8 cellular contexts compared by ENCODE assay signal in genomic region chr12:8081921-8082577, GRCh38. TPM values are rescaled to one million over a fixed set of nuclear protein-coding genes. Genes with fewer than 3 reads are reported as not detected.
A peak's percentile ranks its signal among the peaks of the same experiment; 100 is the strongest.
DNase-seq lines count a peak whose midpoint lies in the region; ATAC-seq and FAIRE-seq lines count a peak whose summit lies in the region.

TSS of gene NECAP1 (plus strand) at chr12:8082274. CDS start at chr12:8082289, 15 bp downstream.

- H3K27me3 ChIP-seq in endocrine pancreas (ENCODE audit: control insufficient read depth, insufficient read depth, low read length) (no peaks in the 10 kb centered on the region), mesenchymal stem cell (ENCODE audit: control insufficient read depth in 1 of 2, insufficient read depth in 1 of 2, low read length in 2 of 2) (no peaks in the 10 kb centered on the region)

- peak within 1 kb of the TSS; percentile 78 to 84 for H3K18ac ChIP-seq in mesenchymal stem cell (ENCODE audit: low read depth in 1 of 2, low read length in 2 of 2)

- no peak within 1 kb of the TSS for H3K23ac ChIP-seq in mesenchymal stem cell (ENCODE audit: low read length in 2 of 2)

- peak within 1 kb of the TSS in 1 of 2 experiments; percentile 17 for H2BK12ac ChIP-seq in mesenchymal stem cell (ENCODE audit: low read length in 2 of 2)

- peak within 1 kb of the TSS; percentile 100 for H3K4me3 Mint-ChIP-seq in activated CD8-positive, alpha-beta memory T cell treated with anti-CD3 and anti-CD28 coated beads, Interleukin-2, amount 10 ng/mL, durations not matched to agents 7 days and 5 days

- no peak within 1 kb of the TSS for H2BK120ac ChIP-seq in mesenchymal stem cell (ENCODE audit: low read depth, low read length)

- peak; percentile 90 for ATAC-seq in GM21367 (IDR thresholded peaks at IDR 0.05; ENCODE audit: unreplicated experiment)
- ATAC-seq in activated CD8-positive, alpha-beta memory T cell treated with anti-CD3 and anti-CD28 coated beads, Interleukin-2, amount 10 ng/mL, durations not matched to agents 7 days and 5 days, result peak; percentile 91

- H3K9ac ChIP-seq in endocrine pancreas (ENCODE audit: control insufficient read depth, insufficient read depth, low read length), result peak within 1 kb of the TSS; percentile 94
- peak within 1 kb of the TSS; percentile 97 for H3K9ac ChIP-seq in mesenchymal stem cell (ENCODE audit: low read length)

- H2AFZ ChIP-seq in mesenchymal stem cell (ENCODE audit: low read depth, low read length), result peak within 1 kb of the TSS; percentile 91

- no peaks in the 10 kb centered on the region for H3K36me3 ChIP-seq in endocrine pancreas (ENCODE audit: control insufficient read depth, insufficient read depth, low read length)
- no peaks in the 10 kb centered on the region for H3K36me3 ChIP-seq in mesenchymal stem cell (ENCODE audit: control insufficient read depth in 1 of 2, insufficient read depth in 2 of 2, low read depth in 1 of 2, low read length in 2 of 2)

- peak within 1 kb of the TSS; percentile 62 for H3K4me2 ChIP-seq in mesenchymal stem cell (ENCODE audit: low read length, poor library complexity, severe bottlenecking)

- peak within 1 kb of the TSS; percentile 98 for H4K8ac ChIP-seq in mesenchymal stem cell (ENCODE audit: low read length)

- peaks cover 6% of the 10 kb centered on the region for H3K4me1 ChIP-seq in endocrine pancreas (ENCODE audit: control insufficient read depth, insufficient read depth, low read length)
- peaks cover 5% of the 10 kb centered on the region for H3K4me1 ChIP-seq in mesenchymal stem cell (ENCODE audit: control insufficient read depth, insufficient read depth, low read depth, low read length)

- H2AK5ac ChIP-seq in mesenchymal stem cell (ENCODE audit: low read length, severe bottlenecking), result no peak within 1 kb of the TSS

- H3K4me3 ChIP-seq in endocrine pancreas (ENCODE audit: control insufficient read depth, insufficient read depth, low read length), result peak within 1 kb of the TSS; percentile 86
- H3K4me3 ChIP-seq in mesenchymal stem cell (ENCODE audit: insufficient read depth in 1 of 2, low read depth in 1 of 2, low read length in 2 of 2), result peak within 1 kb of the TSS; percentile 75 to 98

- peak within 1 kb of the TSS in 1 of 2 experiments; percentile 64 for H3K14ac ChIP-seq in mesenchymal stem cell (ENCODE audit: low read length in 2 of 2)

- H3K36me3 Mint-ChIP-seq in activated CD8-positive, alpha-beta memory T cell treated with anti-CD3 and anti-CD28 coated beads, Interleukin-2, amount 10 ng/mL, durations not matched to agents 7 days and 5 days, result peaks cover 21% of the 10 kb centered on the region

- H4K91ac ChIP-seq in mesenchymal stem cell (ENCODE audit: low read length), result peak within 1 kb of the TSS; percentile 86

- no peak within 1 kb of the TSS for H2BK15ac ChIP-seq in mesenchymal stem cell (ENCODE audit: low read depth, poor library complexity, severe bottlenecking)

- peak within 1 kb of the TSS; percentile 36 for H2BK5ac ChIP-seq in mesenchymal stem cell (ENCODE audit: low read depth, low read length, poor library complexity, severe bottlenecking)

- no peaks in the 10 kb centered on the region for H3K9me3 ChIP-seq in endocrine pancreas (ENCODE audit: control insufficient read depth, low read length)
- no peaks in the 10 kb centered on the region for H3K9me3 ChIP-seq in mesenchymal stem cell (ENCODE audit: control insufficient read depth, low read length)

- under 1% methylated on average over 49 of the region's 49 CpGs for WGBS in mesenchymal stem cell

- H3K4me1 Mint-ChIP-seq in activated CD8-positive, alpha-beta memory T cell treated with anti-CD3 and anti-CD28 coated beads, Interleukin-2, amount 10 ng/mL, durations not matched to agents 7 days and 5 days, result peaks cover 58% of the 10 kb centered on the region

- peak within 1 kb of the TSS; percentile 45 to 71 for H3K4ac ChIP-seq in mesenchymal stem cell (ENCODE audit: low read depth in 1 of 2, low read length in 2 of 2)

- H3K79me1 ChIP-seq in mesenchymal stem cell (replicated peaks; ENCODE audit: low read length, poor library complexity, severe bottlenecking), result peaks cover 3% of the 10 kb centered on the region

- FAIRE-seq in HTR-8/SVneo (lab: Jason Lieb, UNC), result peak; percentile 97

- H3K27ac ChIP-seq in mesenchymal stem cell (ENCODE audit: low read length, poor library complexity, severe bottlenecking), result peak within 1 kb of the TSS; percentile 84

- DNase-seq in COLO829 (ENCODE audit: low spot score), result peak; percentile 93
- DNase-seq in HTR-8/SVneo (ENCODE audit: insufficient read length, low spot score), result peak; percentile 90
- peak; percentile 88 for DNase-seq in NOMO-1 treated with dmso at 0.1 percent for 144 hours (lab: John Stamatoyannopoulos, UW; ENCODE audit: unreplicated experiment)
- DNase-seq in activated CD8-positive, alpha-beta memory T cell treated with anti-CD3 and anti-CD28 coated beads, Interleukin-2, amount 10 ng/mL, durations not matched to agents 7 days and 5 days, result peak; percentile 98
- peak; percentile 98 for DNase-seq in mesenchymal stem cell
- DNase-seq in stimulated activated CD8-positive, alpha-beta memory T cell treated with anti-CD3 and anti-CD28 coated beads, Interleukin-12 subunit alpha, Interleukin-12 subunit beta, amount 100 ng/mL, for 4 hours (ENCODE audit: low read depth), result peak; percentile 89

- H3K27me3 Mint-ChIP-seq in activated CD8-positive, alpha-beta memory T cell treated with anti-CD3 and anti-CD28 coated beads, Interleukin-2, amount 10 ng/mL, durations not matched to agents 7 days and 5 days, result no peaks in the 10 kb centered on the region

- no peaks in the 10 kb centered on the region for H3K9me3 Mint-ChIP-seq in activated CD8-positive, alpha-beta memory T cell treated with anti-CD3 and anti-CD28 coated beads, Interleukin-2, amount 10 ng/mL, durations not matched to agents 7 days and 5 days (ENCODE audit: low read depth)

- CTCF ChIA-PET in activated CD8-positive, alpha-beta memory T cell treated with anti-CD3 and anti-CD28 coated beads, Interleukin-2, amount 10 ng/mL, durations not matched to agents 7 days and 5 days (lab: Charles Lee), result interaction anchor here (0.7 to 5.9 kb wide), 5 partner anchors 16 to 219 kb away, joined by 3 to 69 read pairs (median 3); partner anchors contain the start of gene C3AR1

- H3K27ac Mint-ChIP-seq in activated CD8-positive, alpha-beta memory T cell treated with anti-CD3 and anti-CD28 coated beads, Interleukin-2, amount 10 ng/mL, durations not matched to agents 7 days and 5 days, result peak within 1 kb of the TSS; percentile 100

RNA-seq across cellular contexts. Expression of gene NECAP1, which starts in this region (rescaled TPM):
- 10 to 100 TPM; 32.4 to 40.5 TPM for total RNA-seq in activated CD8-positive, alpha-beta memory T cell treated with anti-CD3 and anti-CD28 coated beads, Interleukin-2, amount 10 ng/mL, durations not matched to agents 7 days and 5 days
- 14.4 TPM for polyA plus RNA-seq in mesenchymal stem cell (2013, experiment 1 of 2)
- polyA plus RNA-seq in mesenchymal stem cell (2013, experiment 2 of 2), result 14.2 TPM

Comparison
In these comparisons a context has a peak if more than half of its experiments do, and no peak if none do; other contexts are left out.
1. Peak in every context shown above with its lines: DNase-seq, ATAC-seq, H3K4me3 ChIP-seq and H3K27ac ChIP-seq.